9 cellular contexts compared by ENCODE assay signal in genomic region chr2:209426432-209426831, GRCh38. TPM values are rescaled to one million over a fixed set of nuclear protein-coding genes. Genes with fewer than 3 reads are reported as not detected.
DNase-seq lines count a peak whose midpoint lies in the region; ATAC-seq and TF ChIP-seq lines count a peak whose summit lies in the region.
"Had no signal": no experiment of that assay in that cellular context is flagged by ENCODE, and none has a peak within 500 bp of the region (broad histone marks: within the 10 kb centered on the region; RNA-seq: fewer than 3 reads in every experiment).

No MANE protein-coding gene starts in this region.

- no peaks in the 10 kb centered on the region for H3F3A ChIP-seq in GM23338 (replicated peaks; ENCODE audit: low read depth)

- no peak overlapping the region for H3K27ac ChIP-seq in GM23338 (ENCODE audit: low read depth)
- H3K27ac ChIP-seq: SJSA1 had no signal

- H3K9me3 Mint-ChIP-seq in GM23338 (no peaks in the 10 kb centered on the region), CD14-positive monocyte (peaks cover 0 to 3% (median 0%) of the 10 kb centered on the region in 7 donors)

- H3K36me3 Mint-ChIP-seq in GM23338 (ENCODE audit: low read depth) (no peaks in the 10 kb centered on the region; the same call in 2 of the 3 replicates), CD14-positive monocyte (no peaks in the 10 kb centered on the region)

- H3K36me3 ChIP-seq in GM23338 (ENCODE audit: insufficient read depth), result no peaks in the 10 kb centered on the region
- H3K36me3 ChIP-seq: SJSA1 had no signal

- H3K4me1 ChIP-seq in GM23338 (ENCODE audit: insufficient read depth), result peaks cover 28% of the 10 kb centered on the region

- TF ChIP-seq CTCF in GM23338 (conservative IDR thresholded peaks at IDR 0.05; ENCODE audit: low read depth in 2 of 2) (no peak), cardiac fibroblast (IDR thresholded peaks at IDR 0.05; ENCODE audit: low read depth, low read length) (no peak), CD14-positive monocyte (IDR thresholded peaks at IDR 0.05) (no peak)

- H3K27ac Mint-ChIP-seq in GM23338 (peak overlapping the region; percentile 84; the same call in 1 of the 2 replicates), CD14-positive monocyte (no peak overlapping the region)

- no peaks in the 10 kb centered on the region for H3K79me2 ChIP-seq in GM23338 (replicated peaks; ENCODE audit: insufficient read depth)

- H3K27me3 Mint-ChIP-seq in GM23338 (ENCODE audit: insufficient read depth, low read depth, poor library complexity) (peaks cover 12% of the 10 kb centered on the region), CD14-positive monocyte (ENCODE audit: low read depth in 3 of 3) (peaks cover 31 to 46% (median 43%) of the 10 kb centered on the region in 3 donors)

- no peak overlapping the region for H3K4me3 ChIP-seq in GM23338
- no peak overlapping the region for H3K4me3 ChIP-seq in cardiac fibroblast (replicated peaks in 1 of 2; ENCODE audit: low read depth in 2 of 2, low read length in 2 of 2)
- H3K4me3 ChIP-seq: SJSA1 had no signal

- intact Hi-C loops in CD14-positive monocyte (cut with micrococcal nuclease) (no loop called here), left cardiac atrium (cut with DNase I) (loop anchor here in 1 of 2 donors (10.0 kb wide), 1 partner anchor 128 kb away; no protein-coding TSS in a partner anchor)

- H2AFZ ChIP-seq in GM23338, result no peak overlapping the region

- H3K4me2 ChIP-seq in GM23338, result no peak overlapping the region

- H4K20me1 ChIP-seq in GM23338 (replicated peaks; ENCODE audit: insufficient read depth), result no peaks in the 10 kb centered on the region

- peak; percentile 25 for ATAC-seq in GM23338
- no peak for ATAC-seq in HG03442 (IDR thresholded peaks at IDR 0.05; ENCODE audit: unreplicated experiment)
- no peak for ATAC-seq in left cardiac atrium

- H3K4me1 Mint-ChIP-seq in GM23338, result peaks cover 54% of the 10 kb centered on the region
- peaks cover 14% of the 10 kb centered on the region for H3K4me1 Mint-ChIP-seq in CD14-positive monocyte

- peaks cover 28% of the 10 kb centered on the region for H3K27me3 ChIP-seq in GM23338 (ENCODE audit: insufficient read depth)

- H3K4me3 Mint-ChIP-seq in GM23338 (peak overlapping the region; percentile 33; the same call in 1 of the 3 replicates), CD14-positive monocyte (no peak overlapping the region)

- DNase-seq in GM23338 (ENCODE audit: low spot score), result peak; percentile 68
- DNase-seq in NCI-H345 (lab: John Stamatoyannopoulos, UW), result peak; percentile 90
- DNase-seq in cardiac fibroblast (ENCODE audit: low read depth in 2 of 2), result peak; percentile 24 to 47
- peak; percentile 5 for DNase-seq in myocyte (ENCODE audit: low read depth)
- DNase-seq in CD14-positive monocyte (ENCODE audit: low spot score), result no peak
- DNase-seq in left cardiac atrium, result no peak
- DNase-seq in NCI-H82 (lab: John Stamatoyannopoulos, UW), result no peak

- H3K9me2 ChIP-seq in GM23338 (ENCODE audit: insufficient read depth), result no peaks in the 10 kb centered on the region

TF ChIP-seq in GM23338, 12 proteins besides CTCF, POLR2A, EP300 and RAD21:
- TF ChIP-seq ZNF462 (CRISPR knock-in tag; IDR thresholded peaks at IDR 0.05) (no peak), NANOG (IDR thresholded peaks at IDR 0.05; ENCODE audit: borderline replicate concordance) (no peak)

RNA-seq across cellular contexts. Expression of gene MAP2, which starts 2.6 kb away (rescaled TPM):
- 3.2 and 4.4 TPM in 2 replicates for total RNA-seq in GM23338 (2014; rRNA removed; shearing (Covaris generic))
- polyA plus RNA-seq in GM23338 (2016; fragmentation: Nextera tagmentation; extraction: Ambion mirVana) (2.2 and 2.9 TPM in 2 replicates), CD14-positive monocyte (not detected)
- total RNA-seq in myocyte (0.40 and 1.3 TPM in 2 replicates), left cardiac atrium (1 to 10 TPM; 4.7 to 6.6 TPM)
- 2.2 TPM for polyA plus RNA-seq in myocyte (2012)

Comparison
In these comparisons a context has a peak if more than half of its experiments do, and no peak if none do; other contexts are left out.
1. DNase-seq: peak in GM23338 (single experiment), NCI-H345 (single experiment), cardiac fibroblast (2 of 2) and myocyte (single experiment); none in CD14-positive monocyte (single experiment), left cardiac atrium (single experiment) and NCI-H82 (single experiment).